ENCODE assay signal across 9 cellular contexts in genomic region chr3:143170676-143171075, GRCh38. TPM values are rescaled to one million over a fixed set of nuclear protein-coding genes. Genes with fewer than 3 reads are reported as not detected.
DNase-seq lines count a peak whose midpoint lies in the region; ATAC-seq and TF ChIP-seq lines count a peak whose summit lies in the region.
"Had no signal": no experiment of that assay in that cellular context is flagged by ENCODE, and none has a peak within 500 bp of the region (broad histone marks: within the 10 kb centered on the region; RNA-seq: fewer than 3 reads in every experiment).

No MANE protein-coding gene starts in this region.

- no peak for TF ChIP-seq CTCF in CD14-positive monocyte (IDR thresholded peaks at IDR 0.05)
- no peak for TF ChIP-seq CTCF in SK-N-SH (IDR thresholded peaks at IDR 0.05)
- no peak for TF ChIP-seq CTCF in nephron progenitor cell (IDR thresholded peaks at IDR 0.05)

- H3K9ac ChIP-seq in SK-N-SH = no peak overlapping the region

- CTCF ChIA-PET in SK-N-SH (lab: Yijun Ruan, JAX) = no interaction called here

- intact Hi-C loops in CD14-positive monocyte (cut with micrococcal nuclease) = no loop called here

- no peak for TF ChIP-seq RAD21 in SK-N-SH (IDR thresholded peaks at IDR 0.05; ENCODE audit: low read length)

- H4K20me1 ChIP-seq in SK-N-SH (ENCODE audit: insufficient read depth) = no peaks in the 10 kb centered on the region

- H2AFZ ChIP-seq in SK-N-SH (ENCODE audit: low read depth) = no peak overlapping the region

- H3K36me3 ChIP-seq in SK-N-SH (replicated peaks in 1 of 2; ENCODE audit: control insufficient read depth in 1 of 2, insufficient read depth in 2 of 2, low read length in 1 of 2) = no peaks in the 10 kb centered on the region

- 0% methylated on average over 1 of the region's 1 CpG for WGBS in SK-N-SH (ENCODE audit: low lambda C conversion rate)

- no peaks in the 10 kb centered on the region for H3K9me3 ChIP-seq in SK-N-SH

- H3F3A ChIP-seq in SK-N-SH (replicated peaks; ENCODE audit: insufficient read depth) = peaks cover 13% of the 10 kb centered on the region

- POLR2A ChIA-PET in SK-N-SH (lab: Yijun Ruan, JAX) = no interaction called here

- DNase-seq in CD14-positive monocyte (ENCODE audit: low spot score) = no peak
- DNase-seq in SK-N-SH = no peak
- peak in 2 of 3 donors; percentile 42 to 43 for DNase-seq in immature natural killer cell
- DNase-seq in NCI-H1694 (lab: John Stamatoyannopoulos, UW) = no peak
- no peak for DNase-seq in nephron progenitor cell
- no peak for DNase-seq in RPMI8226
- DNase-seq: NCI-H2029 had no signal

- ATAC-seq in GM19463 (IDR thresholded peaks at IDR 0.05; ENCODE audit: unreplicated experiment) (peak; percentile 7), HG02763 (IDR thresholded peaks at IDR 0.05; ENCODE audit: unreplicated experiment) (no peak)

- H3K36me3 Mint-ChIP-seq in CD14-positive monocyte (peaks cover 6 to 8% of the 10 kb centered on the region in 2 donors), immature natural killer cell (peaks cover 4 to 13% (median 10%) of the 10 kb centered on the region in 3 donors), nephron progenitor cell (ENCODE audit: low read depth) (peaks cover 9% of the 10 kb centered on the region)

- H3K4me3 ChIP-seq in SK-N-SH (ENCODE audit: low read depth in 2 of 2, low read length in 1 of 2) = no peak overlapping the region

- no peaks in the 10 kb centered on the region for H3K27me3 ChIP-seq in SK-N-SH (ENCODE audit: insufficient read depth)

- peaks cover 0 to 10% (median 6%) of the 10 kb centered on the region in 7 donors for H3K9me3 Mint-ChIP-seq in CD14-positive monocyte
- H3K9me3 Mint-ChIP-seq in immature natural killer cell = peaks cover 0 to 8% (median 0%) of the 10 kb centered on the region in 6 donors
- peaks cover 16% of the 10 kb centered on the region for H3K9me3 Mint-ChIP-seq in nephron progenitor cell

- peaks cover 65% of the 10 kb centered on the region for H3K4me1 Mint-ChIP-seq in CD14-positive monocyte
- H3K4me1 Mint-ChIP-seq in immature natural killer cell = peaks cover 96 to 100% of the 10 kb centered on the region in 2 donors
- H3K4me1 Mint-ChIP-seq in nephron progenitor cell = no peaks in the 10 kb centered on the region

- H3K27me3 Mint-ChIP-seq in CD14-positive monocyte (ENCODE audit: low read depth in 3 of 3) (peaks cover 0 to 2% (median 2%) of the 10 kb centered on the region in 3 donors), immature natural killer cell (ENCODE audit: low read depth in 3 of 3) (peaks cover 0 to 1% (median 0%) of the 10 kb centered on the region in 3 donors), nephron progenitor cell (ENCODE audit: low read depth, poor library complexity) (peaks cover 3% of the 10 kb centered on the region)

- H3K27ac ChIP-seq in SK-N-SH (ENCODE audit: low read depth in 2 of 2, low read length in 1 of 2) = peak overlapping the region in 1 of 2 experiments; percentile 50; a peak in 1 of 4 replicates

- no peaks in the 10 kb centered on the region for H3K79me2 ChIP-seq in SK-N-SH (ENCODE audit: insufficient read depth)

- peak overlapping the region in 1 of 2 donors; percentile 67 for H3K4me3 Mint-ChIP-seq in CD14-positive monocyte
- H3K4me3 Mint-ChIP-seq in immature natural killer cell = peak overlapping the region; percentile 68 to 83 (median 75)
- no peak overlapping the region for H3K4me3 Mint-ChIP-seq in nephron progenitor cell

- TF ChIP-seq EP300 in SK-N-SH (IDR thresholded peaks at IDR 0.05; ENCODE audit: borderline replicate concordance in 1 of 2, low read depth in 1 of 2, low read length in 1 of 2) = no peak

- no peaks in the 10 kb centered on the region for H3K9me2 ChIP-seq in SK-N-SH

- peak overlapping the region in 5 of 7 donors; percentile 37 to 87 (median 75) for H3K27ac Mint-ChIP-seq in CD14-positive monocyte
- H3K27ac Mint-ChIP-seq in immature natural killer cell = peak overlapping the region; percentile 86 to 95 (median 94)
- H3K27ac Mint-ChIP-seq in nephron progenitor cell = no peak overlapping the region

- peaks cover 0 to under 1% of the 10 kb centered on the region in 2 experiments; a peak in 2 of 4 replicates for H3K4me1 ChIP-seq in SK-N-SH (ENCODE audit: control insufficient read depth in 1 of 2, insufficient read depth in 2 of 2, low read depth in 1 of 2, low read length in 1 of 2)

- H3K4me2 ChIP-seq in SK-N-SH = no peak overlapping the region

TF ChIP-seq in SK-N-SH, 30 proteins besides CTCF, POLR2A, EP300 and RAD21:
- TF ChIP-seq RFX5 (IDR thresholded peaks at IDR 0.05; ENCODE audit: low read length) (no peak), REST (IDR thresholded peaks at IDR 0.05; ENCODE audit: low read depth, low read length) (no peak), NFIC (IDR thresholded peaks at IDR 0.05; ENCODE audit: borderline replicate concordance) (peak; percentile 49; the same call in 1 of the 2 replicates), ZBTB33 (IDR thresholded peaks at IDR 0.05; ENCODE audit: borderline replicate concordance, low read depth) (no peak)

RNA-seq across cellular contexts. Expression of gene CHST2, which starts 51.1 kb away (rescaled TPM):
- polyA plus RNA-seq in CD14-positive monocyte = 10 to 100 TPM in 1 of 2 donors, 1 to 10 TPM in 1; 9.6 to 18.0 TPM
- polyA plus RNA-seq in SK-N-SH (2012; rRNA removed) = 1.1 and 1.6 TPM in 2 replicates
- 1.2 and 2.0 TPM in 2 replicates for polyA plus RNA-seq in SK-N-SH (2012; cell fraction: cytosol; rRNA removed)
- 1.3 and 1.5 TPM in 2 replicates for polyA plus RNA-seq in SK-N-SH (2012; cell fraction: nucleus; rRNA removed)
- polyA plus RNA-seq in immature natural killer cell = 100 to 1,000 TPM; 105 to 117 (median 116) TPM

Comparison
In these comparisons a context has a peak if more than half of its experiments do, and no peak if none do; other contexts are left out.
1. DNase-seq: peak in immature natural killer cell (2 of 3); none in CD14-positive monocyte (single experiment), SK-N-SH (single experiment), NCI-H1694 (single experiment), nephron progenitor cell (single experiment) and RPMI8226 (single experiment).
2. RNA of gene CHST2, which starts 51.1 kb away (polyA plus RNA-seq): 105 to 117 TPM in immature natural killer cell; 9.6 to 18.0 TPM in CD14-positive monocyte and 1.1 to 2.0 TPM in SK-N-SH; every median in the first group is over 4 times any median in the second.